Comparison of ENCODE assay signal across 9 cellular contexts in genomic region chr1:2585318-2586092, GRCh38. TPM values are rescaled to one million over a fixed set of nuclear protein-coding genes. Genes with fewer than 3 reads are reported as not detected.
DNase-seq lines count a peak whose midpoint lies in the region; ATAC-seq and TF ChIP-seq lines count a peak whose summit lies in the region.
"Had no signal": no experiment of that assay in that cellular context is flagged by ENCODE, and none has a peak within 500 bp of the region (broad histone marks: within the 10 kb centered on the region; RNA-seq: fewer than 3 reads in every experiment).

No MANE protein-coding gene starts in this region.

- H3K18ac ChIP-seq in IMR-90 (ENCODE audit: low read depth, low read length), result peak overlapping the region; percentile 4; the same call in 1 of the 2 replicates

- H3K4ac ChIP-seq in IMR-90 (ENCODE audit: low read depth, low read length), result peak overlapping the region; percentile 94

- no peaks in the 10 kb centered on the region; the same call in 1 of the 2 replicates for H4K20me1 ChIP-seq in IMR-90 (ENCODE audit: insufficient read depth, low read length)

- ATAC-seq in GM19351 (IDR thresholded peaks at IDR 0.05; ENCODE audit: unreplicated experiment) (peak; percentile 45), IMR-90 (ENCODE audit: low read depth) (no peak), gastrocnemius medialis (peak; percentile 25 to 49)

- BruUV-seq in IMR-90 (replicated peaks; lab: Mats Ljungman, UMichigan), result no TSS peak

- peak overlapping the region; percentile 78 for H3K27ac ChIP-seq in IMR-90 (ENCODE audit: insufficient read depth, low read length)
- H3K27ac ChIP-seq in gastrocnemius medialis, result peak overlapping the region; percentile 87 to 97 (median 91)

- DNase-seq in CD1c-positive myeloid dendritic cell (ENCODE audit: extremely low spot score), result peak; percentile 86
- peak; percentile 24 for DNase-seq in IMR-90
- DNase-seq in T-helper 9 cell, result peak; percentile 59
- DNase-seq in astrocyte of the cerebellum (ENCODE audit: low read depth), result no peak
- DNase-seq in hypothalamus (lab: John Stamatoyannopoulos, UW), result peak in 31 of 51 donors; percentile 13 to 73 (median 45)
- DNase-seq in gastrocnemius medialis, result peak; percentile 33 to 63
- no peak for DNase-seq in NCI-H748 treated with DMSO at 0.1 percent for 48 hours (lab: John Stamatoyannopoulos, UW)

- POLR2A ChIA-PET in IMR-90 (lab: Charles Lee; ENCODE audit: unreplicated experiment), result interaction anchor here (0.5 kb wide), 1 partner anchor 1231 kb away, joined by 3 read pairs; no protein-coding TSS in a partner anchor

- peaks cover 2% of the 10 kb centered on the region; the same call in 1 of the 2 replicates for H3K36me3 ChIP-seq in IMR-90 (ENCODE audit: control insufficient read depth, insufficient read depth, low read length)
- H3K36me3 ChIP-seq in gastrocnemius medialis, result no peaks in the 10 kb centered on the region

- WGBS in IMR-90 (ENCODE audit: extremely low coverage in 2 of 2, insufficient read length in 1 of 2), 2 experiments, result 0% methylated on average over 5 of the region's 28 CpGs; no CpG with 5 or more reads in 1 of the 2 experiments

- peak overlapping the region; percentile 87 for H3K4me2 ChIP-seq in IMR-90 (ENCODE audit: low read depth, low read length)

- H3K14ac ChIP-seq in IMR-90 (replicated peaks; ENCODE audit: low read depth, low read length), result peak overlapping the region; percentile 92

- H3K56ac ChIP-seq in IMR-90 (ENCODE audit: extremely low read depth, insufficient read depth, low read length), result peak overlapping the region; percentile 61

- peak overlapping the region; percentile 89 for H2AFZ ChIP-seq in IMR-90 (replicated peaks; ENCODE audit: low read length, poor library complexity)

- peak overlapping the region; percentile 97 for H2AK9ac ChIP-seq in IMR-90 (replicated peaks; ENCODE audit: low read depth, low read length, poor library complexity)

- in situ Hi-C loops in IMR-90 (cut with MboI; ENCODE audit: low sequenced_read_pairs) (no loop called here), astrocyte of the cerebellum (cut with HindIII; ENCODE audit: low sequenced_read_pairs) (no loop called here), gastrocnemius medialis (cut with MboI; ENCODE audit: low sequenced_read_pairs in 4 of 4) (loop anchor here in 2 of 4 donors (25.0 kb wide), 1 partner anchor 398 kb away; the partner anchor contains the start of gene FAAP20 (in 2 of the 2))

- CTCF ChIA-PET in IMR-90 (lab: Yijun Ruan, JAX), result interaction anchor here (1.1 kb wide), 1 partner anchor 24 kb away, joined by 4 read pairs; no protein-coding TSS in a partner anchor

- peaks cover 14% of the 10 kb centered on the region for H3K4me1 ChIP-seq in IMR-90 (ENCODE audit: control insufficient read depth, insufficient read depth, low read length)
- H3K4me1 ChIP-seq in gastrocnemius medialis, result peaks cover 11 to 17% of the 10 kb centered on the region in 2 donors

- no peak overlapping the region for H2BK20ac ChIP-seq in IMR-90 (ENCODE audit: low read depth, low read length)

- H3K27me3 ChIP-seq in IMR-90 (ENCODE audit: control insufficient read depth, insufficient read depth, low read length) (no peaks in the 10 kb centered on the region; the same call in 1 of the 2 replicates), gastrocnemius medialis (peaks cover 4 to 10% (median 9%) of the 10 kb centered on the region in 3 donors)

- peak overlapping the region; percentile 88 for H3K9ac ChIP-seq in IMR-90 (ENCODE audit: low read depth, low read length)

- peaks cover 5% of the 10 kb centered on the region for H3K9me1 ChIP-seq in IMR-90 (ENCODE audit: insufficient read depth, low read length)

- dilution Hi-C loops in IMR-90 (cut with HindIII; ENCODE audit: low sequenced_read_pairs, unreplicated experiment), result no loop called here

- H4K91ac ChIP-seq in IMR-90 (ENCODE audit: insufficient read depth, low read depth, low read length), result peak overlapping the region; percentile 48; the same call in 1 of the 2 replicates

- no peak overlapping the region for H2BK15ac ChIP-seq in IMR-90 (ENCODE audit: low read depth, low read length)

- peak overlapping the region; percentile 53 for H2BK5ac ChIP-seq in IMR-90 (ENCODE audit: low read depth, low read length, poor library complexity, severe bottlenecking)

- H4K8ac ChIP-seq in IMR-90 (ENCODE audit: low read depth in 2 of 2, low read length in 2 of 2), result peak overlapping the region; percentile 83 to 97

- peaks cover 0 to 26% of the 10 kb centered on the region in 2 experiments; a peak in 2 of 4 replicates for H3K79me1 ChIP-seq in IMR-90 (ENCODE audit: low read depth in 1 of 2, low read length in 2 of 2)

- H3K9me3 ChIP-seq in IMR-90 (ENCODE audit: control insufficient read depth, insufficient read depth, low read length) (no peaks in the 10 kb centered on the region), gastrocnemius medialis (no peaks in the 10 kb centered on the region)

- no peak for TF ChIP-seq POLR2A in IMR-90 (IDR thresholded peaks at IDR 0.05; ENCODE audit: low read depth, low read length)
- peak; percentile 44 to 50 for TF ChIP-seq POLR2A in gastrocnemius medialis (IDR thresholded peaks at IDR 0.05)

- H2BK120ac ChIP-seq in IMR-90 (ENCODE audit: low read depth, low read length), result no peak overlapping the region

- intact Hi-C loops in IMR-90 (cut with micrococcal nuclease) (loop anchor here (2.0 kb wide), 2 partner anchors 57 to 727 kb away; no protein-coding TSS in a partner anchor), gastrocnemius medialis (cut with DNase I; ENCODE audit: low total_unique reads) (loop anchor here (1.0 to 5.0 kb wide), 4 partner anchors 37 to 388 kb away; partner anchors contain the start of genes PANK4 and PEX10)

- peak overlapping the region; percentile 61 for H2AK5ac ChIP-seq in IMR-90 (ENCODE audit: low read depth, low read length)

- no peak for TF ChIP-seq RAD21 in IMR-90 (IDR thresholded peaks at IDR 0.05; ENCODE audit: low read length)

- no peak for TF ChIP-seq CTCF in IMR-90 (conservative IDR thresholded peaks at IDR 0.05; ENCODE audit: low read depth, low read length)
- TF ChIP-seq CTCF in astrocyte of the cerebellum (IDR thresholded peaks at IDR 0.05; ENCODE audit: low read depth, low read length, missing control alignments), result no peak
- TF ChIP-seq CTCF in gastrocnemius medialis (IDR thresholded peaks at IDR 0.05 in 4 of 5, conservative IDR thresholded peaks at IDR 0.05 in 1 of 5), result no peak

- peak overlapping the region; percentile 65 for H3K4me3 ChIP-seq in IMR-90 (ENCODE audit: insufficient read depth, low read depth, low read length)
- H3K4me3 ChIP-seq in astrocyte of the cerebellum (ENCODE audit: low read depth, low read length), result peak overlapping the region; percentile 69
- H3K4me3 ChIP-seq in gastrocnemius medialis, result peak overlapping the region; percentile 64 to 92 (median 70)

- peak overlapping the region; percentile 40 for H4K5ac ChIP-seq in IMR-90 (ENCODE audit: low read depth, low read length)

- H3K23ac ChIP-seq in IMR-90 (ENCODE audit: low read depth, low read length), result peak overlapping the region; percentile 59; the same call in 1 of the 2 replicates

TF ChIP-seq in IMR-90, 13 proteins besides CTCF, POLR2A, EP300 and RAD21:
- TF ChIP-seq CEBPB (IDR thresholded peaks at IDR 0.05; ENCODE audit: low read depth, low read length) (no peak), SMC3 (IDR thresholded peaks at IDR 0.05; ENCODE audit: low read depth, low read length) (no peak), USF2 (IDR thresholded peaks at IDR 0.05; ENCODE audit: low read depth, low read length) (no peak), CHD1 (IDR thresholded peaks at IDR 0.05; ENCODE audit: low read depth, low read length) (no peak), MAFK (IDR thresholded peaks at IDR 0.05; ENCODE audit: low read depth, low read length) (no peak)

RNA-seq across cellular contexts. Expression of gene PRXL2B, which starts 1.1 kb away (rescaled TPM):
- total RNA-seq in IMR-90 (2012; rRNA removed), result 8.1 and 10.9 TPM in 2 replicates
- polyA plus RNA-seq in IMR-90 (2012; rRNA removed), result 22.3 and 23.0 TPM in 2 replicates
- polyA plus RNA-seq in IMR-90 (2012; cell fraction: cytosol; rRNA removed), result 23.1 and 35.9 TPM in 2 replicates
- polyA plus RNA-seq in IMR-90 (2012; cell fraction: nucleus; rRNA removed; ENCODE audit: low replicate concordance), result 23.6 and 41.8 TPM in 2 replicates
- total RNA-seq in gastrocnemius medialis, result 1 to 10 TPM in 2 of 4 donors, under 1 TPM in 2; 0.52 to 2.7 (median 1.1) TPM

RNA-seq across cellular contexts. Expression of gene TNFRSF14, which starts 29.3 kb away (rescaled TPM):
- total RNA-seq in IMR-90 (2012; rRNA removed) (1.3 and 1.7 TPM in 2 replicates), gastrocnemius medialis (10 to 100 TPM in 1 of 4 donors, 1 to 10 TPM in 3; 3.4 to 11.5 (median 5.0) TPM)
- polyA plus RNA-seq in IMR-90 (2012; rRNA removed), result 4.2 and 4.6 TPM in 2 replicates
- 3.1 and 5.7 TPM in 2 replicates for polyA plus RNA-seq in IMR-90 (2012; cell fraction: cytosol; rRNA removed)
- 32.3 and 65.2 TPM in 2 replicates for polyA plus RNA-seq in IMR-90 (2012; cell fraction: nucleus; rRNA removed; ENCODE audit: low replicate concordance)

RNA-seq across cellular contexts. Expression of gene MMEL1, which starts 47.3 kb away (rescaled TPM):
- total RNA-seq in IMR-90 (2012; rRNA removed) (under 0.01 TPM in 2 replicates), gastrocnemius medialis (not detected)
- 0.12 and 0.20 TPM in 2 replicates for polyA plus RNA-seq in IMR-90 (2012; rRNA removed)
- polyA plus RNA-seq in IMR-90 (2012; cell fraction: cytosol; rRNA removed), result 0.11 TPM in 1 of 2 replicates, not detected in the other
- 0.47 and 0.96 TPM in 2 replicates for polyA plus RNA-seq in IMR-90 (2012; cell fraction: nucleus; rRNA removed; ENCODE audit: low replicate concordance)

RNA-seq across cellular contexts. Expression of gene HES5, which starts 55.4 kb away (rescaled TPM):
- not detected in 2 replicates for total RNA-seq in IMR-90 (2012; rRNA removed)
- polyA plus RNA-seq in IMR-90 (2012; rRNA removed), result not detected in 2 replicates
- polyA plus RNA-seq in IMR-90 (2012; cell fraction: cytosol; rRNA removed), result 0.08 TPM in 1 of 2 replicates, not detected in the other
- polyA plus RNA-seq in IMR-90 (2012; cell fraction: nucleus; rRNA removed; ENCODE audit: low replicate concordance), result 0.22 and 0.33 TPM in 2 replicates
- total RNA-seq in gastrocnemius medialis, result under 1 TPM in 1 of 4 donors, not detected in 3; 0.49 TPM
- total RNA-seq: T-helper 2 cell treated with Interferon-gamma antibody and Interleukin-4, amounts not matched to agents 100 ng/mL and 5 ng/mL, for 36 hours had no signal

RNA-seq across cellular contexts. Expression of gene PANK4, which starts 59.1 kb away (rescaled TPM):
- total RNA-seq in IMR-90 (2012; rRNA removed), result 14.0 and 15.3 TPM in 2 replicates
- 18.5 and 23.3 TPM in 2 replicates for polyA plus RNA-seq in IMR-90 (2012; rRNA removed)
- 18.5 and 21.4 TPM in 2 replicates for polyA plus RNA-seq in IMR-90 (2012; cell fraction: cytosol; rRNA removed)
- 113 and 229 TPM in 2 replicates for polyA plus RNA-seq in IMR-90 (2012; cell fraction: nucleus; rRNA removed; ENCODE audit: low replicate concordance)
- total RNA-seq in gastrocnemius medialis, result 10 to 100 TPM; 27.5 to 54.2 (median 38.5) TPM

Comparison
In these comparisons a context has a peak if more than half of its experiments do, and no peak if none do; other contexts are left out.
1. DNase-seq: peak in CD1c-positive myeloid dendritic cell (single experiment), IMR-90 (single experiment), T-helper 9 cell (single experiment), hypothalamus (31 of 51) and gastrocnemius medialis (2 of 2); none in astrocyte of the cerebellum (single experiment) and NCI-H748 treated with DMSO at 0.1 percent for 48 hours (single experiment).
2. Peak in every context shown above with its lines, with median percentiles within 50 percentile points of each other: H3K4me3 ChIP-seq.